In the genomic region with DNA sequence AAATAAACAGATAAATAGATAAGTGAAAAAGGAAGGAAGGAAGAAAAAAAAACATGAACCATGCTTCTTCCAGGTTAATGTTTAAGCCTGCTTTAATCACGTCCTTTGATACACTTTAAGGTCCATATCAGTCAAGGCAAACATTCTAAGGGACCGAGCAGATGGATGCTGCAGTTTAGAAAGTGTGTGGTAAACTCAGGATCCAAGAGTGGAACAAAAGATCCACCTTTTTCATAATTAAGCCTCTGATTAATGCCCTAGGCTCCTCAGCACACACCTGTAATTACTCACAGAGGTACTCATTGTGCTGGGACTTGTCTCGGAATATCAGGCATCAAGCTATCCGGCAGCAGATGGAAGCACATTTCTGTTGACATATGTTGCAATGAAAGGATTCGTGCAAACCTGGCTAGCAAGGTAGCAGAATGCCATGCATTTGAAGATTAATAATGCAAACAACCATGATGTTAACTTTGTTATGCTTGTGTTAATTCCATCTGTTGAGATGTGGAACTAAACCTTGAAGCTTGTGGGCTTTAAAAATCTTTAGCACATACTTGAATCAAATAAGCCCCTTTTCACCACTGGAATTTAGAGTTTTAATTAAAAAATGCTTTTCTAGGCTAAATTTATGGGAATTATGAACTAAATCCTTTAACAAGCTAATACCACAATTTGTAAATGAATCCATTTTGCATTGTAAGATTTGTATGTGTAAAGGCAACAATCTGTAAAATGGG, we compare ENCODE assay signal across 1 cellular context.
TF ChIP-seq lines count a peak whose summit lies in the region.

No MANE protein-coding gene starts in this region.

TF ChIP-seq in HepG2, 621 proteins besides CTCF, POLR2A, EP300 and RAD21 (continued from another document and continues in another):
- TF ChIP-seq, protein P1, sequence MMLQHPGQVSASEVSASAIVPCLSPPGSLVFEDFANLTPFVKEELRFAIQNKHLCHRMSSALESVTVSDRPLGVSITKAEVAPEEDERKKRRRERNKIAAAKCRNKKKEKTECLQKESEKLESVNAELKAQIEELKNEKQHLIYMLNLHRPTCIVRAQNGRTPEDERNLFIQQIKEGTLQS (CRISPR knock-in tag; IDR thresholded peaks at IDR 0.05): 0 out of 2 replicates have a peak, but pooled peaks have one; percentile 46
- TF ChIP-seq ASH2L (IDR thresholded peaks at IDR 0.05; ENCODE audit: insufficient read length, low read depth, low read length) (peak; percentile 75), NFE2 (CRISPR knock-in tag; IDR thresholded peaks at IDR 0.05) (no peak), CENPX (CRISPR knock-in tag; IDR thresholded peaks at IDR 0.05) (no peak), IRF2 (CRISPR knock-in tag; IDR thresholded peaks at IDR 0.05) (peak; percentile 78), RFX3 (CRISPR knock-in tag; IDR thresholded peaks at IDR 0.05) (no peak), ZMYM4 (CRISPR knock-in tag; IDR thresholded peaks at IDR 0.05) (peak; percentile 65), ZNF256 (CRISPR knock-in tag; conservative IDR thresholded peaks at IDR 0.05) (0 out of 2 replicates have a peak, but pooled peaks have one; percentile 8), GATAD1 (CRISPR knock-in tag; IDR thresholded peaks at IDR 0.05) (no peak; the same call in 1 of the 2 replicates), TCF7L2 (IDR thresholded peaks at IDR 0.05; ENCODE audit: low read depth, low read length) (peak; percentile 47), ZNF383 (CRISPR knock-in tag; IDR thresholded peaks at IDR 0.05; ENCODE audit: borderline replicate concordance) (no peak), ZNF343 (CRISPR knock-in tag; IDR thresholded peaks at IDR 0.05) (no peak), IKZF1 (IDR thresholded peaks at IDR 0.05) (no peak), TBP (CRISPR knock-in tag; IDR thresholded peaks at IDR 0.05) (no peak), ZEB1 (IDR thresholded peaks at IDR 0.05; ENCODE audit: insufficient replicate concordance, low read depth) (peak; percentile 77), ZSCAN30 (CRISPR knock-in tag; IDR thresholded peaks at IDR 0.05) (no peak), ZNF670 (CRISPR knock-in tag; IDR thresholded peaks at IDR 0.05; ENCODE audit: borderline replicate concordance) (no peak), ZNF567 (CRISPR knock-in tag; IDR thresholded peaks at IDR 0.05; ENCODE audit: borderline replicate concordance) (0 out of 2 replicates have a peak, but pooled peaks have one; percentile 66), AGO1 (IDR thresholded peaks at IDR 0.05; ENCODE audit: low read depth, low read length, poor library complexity, severe bottlenecking) (no peak), XRCC5 (optimal IDR thresholded peaks at IDR 0.05; ENCODE audit: low read length) (peak; percentile 43), ZNF749 (CRISPR knock-in tag; IDR thresholded peaks at IDR 0.05; ENCODE audit: borderline replicate concordance) (no peak), ZNF781 (CRISPR knock-in tag; IDR thresholded peaks at IDR 0.05; ENCODE audit: borderline replicate concordance, not compliant biosample characterization) (peak; percentile 73), KLF16 (CRISPR knock-in tag; IDR thresholded peaks at IDR 0.05) (peak in 1 of 2 experiments; percentile 50; a peak in 1 of 4 replicates), ZNF331 (CRISPR knock-in tag; IDR thresholded peaks at IDR 0.05) (peak; percentile 69; the same call in 1 of the 2 replicates), HNRNPL (IDR thresholded peaks at IDR 0.05; ENCODE audit: low read depth, low read length) (no peak), ZNF138 (CRISPR knock-in tag; IDR thresholded peaks at IDR 0.05; ENCODE audit: low read depth) (no peak), MZF1 (CRISPR knock-in tag; IDR thresholded peaks at IDR 0.05; ENCODE audit: borderline replicate concordance) (0 out of 2 replicates have a peak, but pooled peaks have one; percentile 52), TEAD3 (CRISPR knock-in tag; optimal IDR thresholded peaks at IDR 0.05; ENCODE audit: borderline replicate concordance) (peak; percentile 89)
- TF ChIP-seq, protein P2, sequence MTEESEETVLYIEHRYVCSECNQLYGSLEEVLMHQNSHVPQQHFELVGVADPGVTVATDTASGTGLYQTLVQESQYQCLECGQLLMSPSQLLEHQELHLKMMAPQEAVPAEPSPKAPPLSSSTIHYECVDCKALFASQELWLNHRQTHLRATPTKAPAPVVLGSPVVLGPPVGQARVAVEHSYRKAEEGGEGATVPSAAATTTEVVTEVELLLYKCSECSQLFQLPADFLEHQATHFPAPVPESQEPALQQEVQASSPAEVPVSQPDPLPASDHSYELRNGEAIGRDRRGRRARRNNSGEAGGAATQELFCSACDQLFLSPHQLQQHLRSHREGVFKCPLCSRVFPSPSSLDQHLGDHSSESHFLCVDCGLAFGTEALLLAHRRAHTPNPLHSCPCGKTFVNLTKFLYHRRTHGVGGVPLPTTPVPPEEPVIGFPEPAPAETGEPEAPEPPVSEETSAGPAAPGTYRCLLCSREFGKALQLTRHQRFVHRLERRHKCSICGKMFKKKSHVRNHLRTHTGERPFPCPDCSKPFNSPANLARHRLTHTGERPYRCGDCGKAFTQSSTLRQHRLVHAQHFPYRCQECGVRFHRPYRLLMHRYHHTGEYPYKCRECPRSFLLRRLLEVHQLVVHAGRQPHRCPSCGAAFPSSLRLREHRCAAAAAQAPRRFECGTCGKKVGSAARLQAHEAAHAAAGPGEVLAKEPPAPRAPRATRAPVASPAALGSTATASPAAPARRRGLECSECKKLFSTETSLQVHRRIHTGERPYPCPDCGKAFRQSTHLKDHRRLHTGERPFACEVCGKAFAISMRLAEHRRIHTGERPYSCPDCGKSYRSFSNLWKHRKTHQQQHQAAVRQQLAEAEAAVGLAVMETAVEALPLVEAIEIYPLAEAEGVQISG (CRISPR knock-in tag; IDR thresholded peaks at IDR 0.05): no peak
- TF ChIP-seq, protein P3, sequence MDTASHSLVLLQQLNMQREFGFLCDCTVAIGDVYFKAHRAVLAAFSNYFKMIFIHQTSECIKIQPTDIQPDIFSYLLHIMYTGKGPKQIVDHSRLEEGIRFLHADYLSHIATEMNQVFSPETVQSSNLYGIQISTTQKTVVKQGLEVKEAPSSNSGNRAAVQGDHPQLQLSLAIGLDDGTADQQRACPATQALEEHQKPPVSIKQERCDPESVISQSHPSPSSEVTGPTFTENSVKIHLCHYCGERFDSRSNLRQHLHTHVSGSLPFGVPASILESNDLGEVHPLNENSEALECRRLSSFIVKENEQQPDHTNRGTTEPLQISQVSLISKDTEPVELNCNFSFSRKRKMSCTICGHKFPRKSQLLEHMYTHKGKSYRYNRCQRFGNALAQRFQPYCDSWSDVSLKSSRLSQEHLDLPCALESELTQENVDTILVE (CRISPR knock-in tag; IDR thresholded peaks at IDR 0.05): no peak; the same call in 1 of the 2 replicates
- TF ChIP-seq, protein P4, sequence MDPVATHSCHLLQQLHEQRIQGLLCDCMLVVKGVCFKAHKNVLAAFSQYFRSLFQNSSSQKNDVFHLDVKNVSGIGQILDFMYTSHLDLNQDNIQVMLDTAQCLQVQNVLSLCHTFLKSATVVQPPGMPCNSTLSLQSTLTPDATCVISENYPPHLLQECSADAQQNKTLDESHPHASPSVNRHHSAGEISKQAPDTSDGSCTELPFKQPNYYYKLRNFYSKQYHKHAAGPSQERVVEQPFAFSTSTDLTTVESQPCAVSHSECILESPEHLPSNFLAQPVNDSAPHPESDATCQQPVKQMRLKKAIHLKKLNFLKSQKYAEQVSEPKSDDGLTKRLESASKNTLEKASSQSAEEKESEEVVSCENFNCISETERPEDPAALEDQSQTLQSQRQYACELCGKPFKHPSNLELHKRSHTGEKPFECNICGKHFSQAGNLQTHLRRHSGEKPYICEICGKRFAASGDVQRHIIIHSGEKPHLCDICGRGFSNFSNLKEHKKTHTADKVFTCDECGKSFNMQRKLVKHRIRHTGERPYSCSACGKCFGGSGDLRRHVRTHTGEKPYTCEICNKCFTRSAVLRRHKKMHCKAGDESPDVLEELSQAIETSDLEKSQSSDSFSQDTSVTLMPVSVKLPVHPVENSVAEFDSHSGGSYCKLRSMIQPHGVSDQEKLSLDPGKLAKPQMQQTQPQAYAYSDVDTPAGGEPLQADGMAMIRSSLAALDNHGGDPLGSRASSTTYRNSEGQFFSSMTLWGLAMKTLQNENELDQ (CRISPR knock-in tag; IDR thresholded peaks at IDR 0.05; ENCODE audit: borderline replicate concordance): no peak
- TF ChIP-seq, protein P5, sequence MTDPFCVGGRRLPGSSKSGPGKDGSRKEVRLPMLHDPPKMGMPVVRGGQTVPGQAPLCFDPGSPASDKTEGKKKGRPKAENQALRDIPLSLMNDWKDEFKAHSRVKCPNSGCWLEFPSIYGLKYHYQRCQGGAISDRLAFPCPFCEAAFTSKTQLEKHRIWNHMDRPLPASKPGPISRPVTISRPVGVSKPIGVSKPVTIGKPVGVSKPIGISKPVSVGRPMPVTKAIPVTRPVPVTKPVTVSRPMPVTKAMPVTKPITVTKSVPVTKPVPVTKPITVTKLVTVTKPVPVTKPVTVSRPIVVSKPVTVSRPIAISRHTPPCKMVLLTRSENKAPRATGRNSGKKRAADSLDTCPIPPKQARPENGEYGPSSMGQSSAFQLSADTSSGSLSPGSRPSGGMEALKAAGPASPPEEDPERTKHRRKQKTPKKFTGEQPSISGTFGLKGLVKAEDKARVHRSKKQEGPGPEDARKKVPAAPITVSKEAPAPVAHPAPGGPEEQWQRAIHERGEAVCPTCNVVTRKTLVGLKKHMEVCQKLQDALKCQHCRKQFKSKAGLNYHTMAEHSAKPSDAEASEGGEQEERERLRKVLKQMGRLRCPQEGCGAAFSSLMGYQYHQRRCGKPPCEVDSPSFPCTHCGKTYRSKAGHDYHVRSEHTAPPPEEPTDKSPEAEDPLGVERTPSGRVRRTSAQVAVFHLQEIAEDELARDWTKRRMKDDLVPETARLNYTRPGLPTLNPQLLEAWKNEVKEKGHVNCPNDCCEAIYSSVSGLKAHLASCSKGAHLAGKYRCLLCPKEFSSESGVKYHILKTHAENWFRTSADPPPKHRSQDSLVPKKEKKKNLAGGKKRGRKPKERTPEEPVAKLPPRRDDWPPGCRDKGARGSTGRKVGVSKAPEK (CRISPR knock-in tag; IDR thresholded peaks at IDR 0.05; ENCODE audit: borderline replicate concordance): 0 out of 2 replicates have a peak, but pooled peaks have one; percentile 77
- TF ChIP-seq, protein P6, sequence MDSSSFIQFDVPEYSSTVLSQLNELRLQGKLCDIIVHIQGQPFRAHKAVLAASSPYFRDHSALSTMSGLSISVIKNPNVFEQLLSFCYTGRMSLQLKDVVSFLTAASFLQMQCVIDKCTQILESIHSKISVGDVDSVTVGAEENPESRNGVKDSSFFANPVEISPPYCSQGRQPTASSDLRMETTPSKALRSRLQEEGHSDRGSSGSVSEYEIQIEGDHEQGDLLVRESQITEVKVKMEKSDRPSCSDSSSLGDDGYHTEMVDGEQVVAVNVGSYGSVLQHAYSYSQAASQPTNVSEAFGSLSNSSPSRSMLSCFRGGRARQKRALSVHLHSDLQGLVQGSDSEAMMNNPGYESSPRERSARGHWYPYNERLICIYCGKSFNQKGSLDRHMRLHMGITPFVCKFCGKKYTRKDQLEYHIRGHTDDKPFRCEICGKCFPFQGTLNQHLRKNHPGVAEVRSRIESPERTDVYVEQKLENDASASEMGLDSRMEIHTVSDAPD (CRISPR knock-in tag; IDR thresholded peaks at IDR 0.05): no peak
- TF ChIP-seq, protein P7, sequence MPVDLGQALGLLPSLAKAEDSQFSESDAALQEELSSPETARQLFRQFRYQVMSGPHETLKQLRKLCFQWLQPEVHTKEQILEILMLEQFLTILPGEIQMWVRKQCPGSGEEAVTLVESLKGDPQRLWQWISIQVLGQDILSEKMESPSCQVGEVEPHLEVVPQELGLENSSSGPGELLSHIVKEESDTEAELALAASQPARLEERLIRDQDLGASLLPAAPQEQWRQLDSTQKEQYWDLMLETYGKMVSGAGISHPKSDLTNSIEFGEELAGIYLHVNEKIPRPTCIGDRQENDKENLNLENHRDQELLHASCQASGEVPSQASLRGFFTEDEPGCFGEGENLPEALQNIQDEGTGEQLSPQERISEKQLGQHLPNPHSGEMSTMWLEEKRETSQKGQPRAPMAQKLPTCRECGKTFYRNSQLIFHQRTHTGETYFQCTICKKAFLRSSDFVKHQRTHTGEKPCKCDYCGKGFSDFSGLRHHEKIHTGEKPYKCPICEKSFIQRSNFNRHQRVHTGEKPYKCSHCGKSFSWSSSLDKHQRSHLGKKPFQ (CRISPR knock-in tag; IDR thresholded peaks at IDR 0.05; ENCODE audit: insufficient replicate concordance): no peak
- TF ChIP-seq, protein P8, sequence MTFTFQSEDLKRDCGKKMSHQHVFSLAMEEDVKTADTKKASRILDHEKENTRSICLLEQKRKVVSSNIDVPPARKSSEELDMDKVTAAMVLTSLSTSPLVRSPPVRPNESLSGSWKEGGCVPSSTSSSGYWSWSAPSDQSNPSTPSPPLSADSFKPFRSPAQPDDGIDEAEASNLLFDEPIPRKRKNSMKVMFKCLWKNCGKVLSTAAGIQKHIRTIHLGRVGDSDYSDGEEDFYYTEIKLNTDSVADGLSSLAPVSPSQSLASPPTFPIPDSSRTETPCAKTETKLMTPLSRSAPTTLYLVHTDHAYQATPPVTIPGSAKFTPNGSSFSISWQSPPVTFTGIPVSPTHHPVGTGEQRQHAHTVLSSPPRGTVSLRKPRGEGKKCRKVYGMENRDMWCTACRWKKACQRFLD (CRISPR knock-in tag; IDR thresholded peaks at IDR 0.05; ENCODE audit: borderline replicate concordance): no peak
- TF ChIP-seq, protein P9, sequence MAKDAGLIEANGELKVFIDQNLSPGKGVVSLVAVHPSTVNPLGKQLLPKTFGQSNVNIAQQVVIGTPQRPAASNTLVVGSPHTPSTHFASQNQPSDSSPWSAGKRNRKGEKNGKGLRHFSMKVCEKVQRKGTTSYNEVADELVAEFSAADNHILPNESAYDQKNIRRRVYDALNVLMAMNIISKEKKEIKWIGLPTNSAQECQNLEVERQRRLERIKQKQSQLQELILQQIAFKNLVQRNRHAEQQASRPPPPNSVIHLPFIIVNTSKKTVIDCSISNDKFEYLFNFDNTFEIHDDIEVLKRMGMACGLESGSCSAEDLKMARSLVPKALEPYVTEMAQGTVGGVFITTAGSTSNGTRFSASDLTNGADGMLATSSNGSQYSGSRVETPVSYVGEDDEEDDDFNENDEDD (CRISPR knock-in tag; IDR thresholded peaks at IDR 0.05; ENCODE audit: borderline replicate concordance): no peak; the same call in 1 of the 2 replicates
- TF ChIP-seq, protein P10, sequence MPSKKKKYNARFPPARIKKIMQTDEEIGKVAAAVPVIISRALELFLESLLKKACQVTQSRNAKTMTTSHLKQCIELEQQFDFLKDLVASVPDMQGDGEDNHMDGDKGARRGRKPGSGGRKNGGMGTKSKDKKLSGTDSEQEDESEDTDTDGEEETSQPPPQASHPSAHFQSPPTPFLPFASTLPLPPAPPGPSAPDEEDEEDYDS (CRISPR knock-in tag; IDR thresholded peaks at IDR 0.05): 0 out of 2 replicates have a peak, but pooled peaks have one; percentile 21
- TF ChIP-seq, protein P11, sequence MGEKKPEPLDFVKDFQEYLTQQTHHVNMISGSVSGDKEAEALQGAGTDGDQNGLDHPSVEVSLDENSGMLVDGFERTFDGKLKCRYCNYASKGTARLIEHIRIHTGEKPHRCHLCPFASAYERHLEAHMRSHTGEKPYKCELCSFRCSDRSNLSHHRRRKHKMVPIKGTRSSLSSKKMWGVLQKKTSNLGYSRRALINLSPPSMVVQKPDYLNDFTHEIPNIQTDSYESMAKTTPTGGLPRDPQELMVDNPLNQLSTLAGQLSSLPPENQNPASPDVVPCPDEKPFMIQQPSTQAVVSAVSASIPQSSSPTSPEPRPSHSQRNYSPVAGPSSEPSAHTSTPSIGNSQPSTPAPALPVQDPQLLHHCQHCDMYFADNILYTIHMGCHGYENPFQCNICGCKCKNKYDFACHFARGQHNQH (CRISPR knock-in tag; IDR thresholded peaks at IDR 0.05): peak; percentile 61
